In the genomic region with DNA sequence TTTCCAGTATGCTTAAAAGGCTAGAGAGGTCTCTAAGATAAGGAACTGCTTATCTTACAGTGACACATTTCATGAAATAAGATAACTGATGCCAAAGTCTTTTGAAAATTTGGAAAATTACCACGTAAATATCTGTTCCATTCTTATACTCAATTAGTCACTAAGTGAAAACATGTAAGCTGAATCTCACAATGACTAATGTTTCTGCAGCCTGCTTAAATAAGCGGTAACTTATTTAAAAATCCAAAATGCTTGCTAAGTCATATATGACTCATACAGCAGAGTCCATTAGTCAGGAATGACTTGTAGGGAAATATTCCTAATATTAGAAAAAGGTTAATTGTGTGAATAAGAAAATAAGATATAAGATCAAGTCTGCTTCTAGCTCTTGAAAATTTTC, we compare ENCODE assay signal across 14 cellular contexts. TPM values are rescaled to one million over a fixed set of nuclear protein-coding genes. Genes with fewer than 3 reads are reported as not detected.
A peak's percentile ranks its signal among the peaks of the same experiment; 100 is the strongest.
DNase-seq lines count a peak whose midpoint lies in the region; FAIRE-seq and TF ChIP-seq lines count a peak whose summit lies in the region.
"Had no signal": no experiment of that assay in that cellular context is flagged by ENCODE, and none has a peak within 500 bp of the region (broad histone marks: within the 10 kb centered on the region; RNA-seq: fewer than 3 reads in every experiment).

No MANE protein-coding gene starts in this region.

- FAIRE-seq in GM18507 (lab: Jason Lieb, UNC) = peak; percentile 12

- no peak overlapping the region for H3K27ac ChIP-seq in left ventricle myocardium inferior (replicated peaks)
- H3K27ac ChIP-seq: spleen had no signal

- H3K4me3 ChIP-seq in left ventricle myocardium inferior = no peak overlapping the region
- H3K4me3 ChIP-seq: spleen had no signal

- H3K36me3 ChIP-seq in left ventricle myocardium inferior = no peaks in the 10 kb centered on the region
- H3K36me3 ChIP-seq: spleen had no signal

- DNase-seq in GM18507 (ENCODE audit: extremely low spot score, insufficient read length, low read depth) (no peak), HS-5 (ENCODE audit: low read depth) (peak; percentile 76), epidermal melanocyte (ENCODE audit: insufficient read length, low spot score) (peak; percentile 18), renal cortical epithelial cell (ENCODE audit: low read depth) (peak; percentile 97), NCI-H446 treated with DMSO at 0.1 percent for 48 hours (lab: John Stamatoyannopoulos, UW) (no peak), left ventricle myocardium inferior (no peak), endothelial cell (ENCODE audit: low spot score) (no peak)
- DNase-seq in activated CD8-positive, alpha-beta memory T cell treated with anti-CD3 and anti-CD28 coated beads for 24 hours = no peak
- DNase-seq: left colon; NCI-H2171 treated with DMSO at 0.1 percent for 48 hours; spleen; stimulated activated naive B cell treated with anti-CD40 and anti-IgM and Interleukin-4, amounts not matched to agents 10 μg/mL and 1 μg/mL and 100 μg/mL, for 72 hours had no signal

- no peaks in the 10 kb centered on the region for H3K27me3 ChIP-seq in left ventricle myocardium inferior (ENCODE audit: low read depth)
- H3K27me3 ChIP-seq: spleen had no signal

- H3K9me3 ChIP-seq in left ventricle myocardium inferior (replicated peaks) = no peaks in the 10 kb centered on the region
- H3K9me3 ChIP-seq: spleen had no signal

- no peaks in the 10 kb centered on the region for H3K9me3 Mint-ChIP-seq in endothelial cell (ENCODE audit: unreplicated experiment)
- H3K9me3 Mint-ChIP-seq: dendritic cell treated with granulocyte-macrophage colony-stimulating factor and Interleukin-4, amounts not matched to agents 40 ng/mL and 50 ng/mL, for 4 days; stimulated activated naive B cell treated with anti-CD40 and anti-IgM and Interleukin-4, amounts not matched to agents 10 μg/mL and 1 μg/mL and 100 μg/mL, for 72 hours; T-helper 1 cell treated with Interleukin-12 subunit alpha and Interleukin-12 subunit beta and Interleukin-4 antibody, amounts not matched to agents 30 μg/mL and 1 μg/mL, for 36 hours had no signal

- intact Hi-C loops in left ventricle myocardium inferior (cut with micrococcal nuclease) = no loop called here

- no peaks in the 10 kb centered on the region for H3K27me3 Mint-ChIP-seq in endothelial cell (ENCODE audit: unreplicated experiment)

- TF ChIP-seq CTCF in left ventricle myocardium inferior (IDR thresholded peaks at IDR 0.05; ENCODE audit: borderline replicate concordance) = no peak
- no peak for TF ChIP-seq CTCF in endothelial cell (IDR thresholded peaks at IDR 0.05; ENCODE audit: unreplicated experiment)

- no peaks in the 10 kb centered on the region for H3K4me1 ChIP-seq in left ventricle myocardium inferior

- no peak overlapping the region for H3K4me3 Mint-ChIP-seq in endothelial cell (ENCODE audit: unreplicated experiment)
- H3K4me3 Mint-ChIP-seq: dendritic cell treated with granulocyte-macrophage colony-stimulating factor and Interleukin-4, amounts not matched to agents 40 ng/mL and 50 ng/mL, for 4 days; stimulated activated naive B cell treated with anti-CD40 and anti-IgM and Interleukin-4, amounts not matched to agents 10 μg/mL and 1 μg/mL and 100 μg/mL, for 72 hours; T-helper 1 cell treated with Interleukin-12 subunit alpha and Interleukin-12 subunit beta and Interleukin-4 antibody, amounts not matched to agents 30 μg/mL and 1 μg/mL, for 36 hours had no signal

- H3K27ac Mint-ChIP-seq in endothelial cell (ENCODE audit: unreplicated experiment) = no peak overlapping the region
- H3K27ac Mint-ChIP-seq: dendritic cell treated with granulocyte-macrophage colony-stimulating factor and Interleukin-4, amounts not matched to agents 40 ng/mL and 50 ng/mL, for 4 days; stimulated activated naive B cell treated with anti-CD40 and anti-IgM and Interleukin-4, amounts not matched to agents 10 μg/mL and 1 μg/mL and 100 μg/mL, for 72 hours; T-helper 1 cell treated with Interleukin-12 subunit alpha and Interleukin-12 subunit beta and Interleukin-4 antibody, amounts not matched to agents 30 μg/mL and 1 μg/mL, for 36 hours had no signal

- no peaks in the 10 kb centered on the region for H3K4me1 Mint-ChIP-seq in endothelial cell (ENCODE audit: unreplicated experiment)

- H3K36me3 Mint-ChIP-seq in endothelial cell (ENCODE audit: low read depth, unreplicated experiment) = no peaks in the 10 kb centered on the region
- H3K36me3 Mint-ChIP-seq: stimulated activated naive B cell treated with anti-CD40 and anti-IgM and Interleukin-4, amounts not matched to agents 10 μg/mL and 1 μg/mL and 100 μg/mL, for 72 hours had no signal

RNA-seq across cellular contexts. Expression of a gene that starts 27.8 kb away (rescaled TPM):
- total RNA-seq in renal cortical epithelial cell = 0.10 TPM in 1 of 2 replicates, not detected in the other
- total RNA-seq in left ventricle myocardium inferior = not detected
- total RNA-seq in endothelial cell (ENCODE audit: unreplicated experiment) = not detected

Comparison
In these comparisons a context has a peak if more than half of its experiments do, and no peak if none do; other contexts are left out.
1. DNase-seq: peak in HS-5 (single experiment), epidermal melanocyte (single experiment) and renal cortical epithelial cell (single experiment); none in GM18507 (single experiment), NCI-H446 treated with DMSO at 0.1 percent for 48 hours (single experiment), left ventricle myocardium inferior (single experiment), activated CD8-positive, alpha-beta memory T cell treated with anti-CD3 and anti-CD28 coated beads for 24 hours (single experiment) and endothelial cell (single experiment).